In genomic region chr1:103107696-103108524, GRCh38 we compare ENCODE assay signal across 10 cellular contexts. TPM values are rescaled to one million over a fixed set of nuclear protein-coding genes. Genes with fewer than 3 reads are reported as not detected.
DNase-seq lines count a peak whose midpoint lies in the region; FAIRE-seq and TF ChIP-seq lines count a peak whose summit lies in the region.
"Had no signal": no experiment of that assay in that cellular context is flagged by ENCODE, and none has a peak within 500 bp of the region (broad histone marks: within the 10 kb centered on the region; RNA-seq: fewer than 3 reads in every experiment).

COL11A1 (minus strand) TSS chr1:103108522; CDS start chr1:103108178, 344 bp downstream.

- H3K4me3 Mint-ChIP-seq in activated naive CD4-positive, alpha-beta T cell treated with anti-CD3 and anti-CD28 coated beads, Interleukin-2, amount 10 ng/mL, durations not matched to agents 7 days and 5 days = no peak within 1 kb of the TSS

- no peak for TF ChIP-seq CTCF in brain microvascular endothelial cell (IDR thresholded peaks at IDR 0.05; ENCODE audit: low read depth, low read length, missing control alignments)
- TF ChIP-seq CTCF in kidney (IDR thresholded peaks at IDR 0.05; ENCODE audit: borderline replicate concordance, extremely low read depth, insufficient read depth) = no peak

- H3K36me3 ChIP-seq in brain microvascular endothelial cell (replicated peaks) (no peaks in the 10 kb centered on the region), kidney (ENCODE audit: control insufficient read depth in 1 of 2, insufficient read depth in 2 of 2, low read length in 2 of 2) (no peaks in the 10 kb centered on the region)

- no peaks in the 10 kb centered on the region for H3K9me3 ChIP-seq in kidney (ENCODE audit: control insufficient read depth in 1 of 2, low read length in 2 of 2)

- CTCF ChIA-PET in activated naive CD4-positive, alpha-beta T cell treated with anti-CD3 and anti-CD28 coated beads, Interleukin-2, amount 10 ng/mL, durations not matched to agents 7 days and 5 days (lab: Charles Lee) = interaction anchor here (2.0 to 2.5 kb wide), 3 partner anchors 354 to 407 kb away, joined by 4 to 15 read pairs (median 12); no protein-coding TSS in a partner anchor

- intact Hi-C loops in kidney (cut with DNase I) = no loop called here

- no peak within 1 kb of the TSS for H3K27ac ChIP-seq in brain microvascular endothelial cell
- H3K27ac ChIP-seq in kidney (ENCODE audit: low read depth in 2 of 2, low read length in 2 of 2) = no peak within 1 kb of the TSS

- H3K27me3 ChIP-seq in brain microvascular endothelial cell (replicated peaks) = no peaks in the 10 kb centered on the region

- no peak for FAIRE-seq in kidney (lab: Jason Lieb, UNC)

- no peaks in the 10 kb centered on the region for H3K36me3 Mint-ChIP-seq in activated naive CD4-positive, alpha-beta T cell treated with anti-CD3 and anti-CD28 coated beads, Interleukin-2, amount 10 ng/mL, durations not matched to agents 7 days and 5 days
- H3K36me3 Mint-ChIP-seq: stimulated activated memory B cell treated with anti-CD40 and anti-IgM and Interleukin-4, amounts not matched to agents 10 μg/mL and 1 μg/mL and 100 μg/mL, for 72 hours had no signal

- no peak for DNase-seq in H4 (ENCODE audit: low spot score)
- DNase-seq in brain microvascular endothelial cell = no peak
- no peak for DNase-seq in kidney
- no peak for DNase-seq in skeletal muscle cell (ENCODE audit: low read depth)
- no peak for DNase-seq in NOMO-1 (lab: John Stamatoyannopoulos, UW; ENCODE audit: unreplicated experiment in 2 of 2)
- no peak for DNase-seq in NCI-H2029 (lab: John Stamatoyannopoulos, UW)
- no peak for DNase-seq in activated naive CD4-positive, alpha-beta T cell treated with anti-CD3 and anti-CD28 coated beads, Interleukin-2, amount 10 ng/mL, durations not matched to agents 7 days and 5 days
- no peak for DNase-seq in NOMO-1 treated with dmso at 0.1 percent for 144 hours (lab: John Stamatoyannopoulos, UW; ENCODE audit: unreplicated experiment)

- in situ Hi-C loops in brain microvascular endothelial cell (cut with HindIII; ENCODE audit: low pct_ligation_motif_present, low sequenced_read_pairs) = no loop called here

- H3K9me3 Mint-ChIP-seq in activated naive CD4-positive, alpha-beta T cell treated with anti-CD3 and anti-CD28 coated beads, Interleukin-2, amount 10 ng/mL, durations not matched to agents 7 days and 5 days = no peaks in the 10 kb centered on the region
- H3K9me3 Mint-ChIP-seq: stimulated activated memory B cell treated with anti-CD40 and anti-IgM and Interleukin-4, amounts not matched to agents 10 μg/mL and 1 μg/mL and 100 μg/mL, for 72 hours had no signal

- peaks cover 0 to 5% of the 10 kb centered on the region in 2 donors for H3K4me1 ChIP-seq in kidney (ENCODE audit: control insufficient read depth in 1 of 2, insufficient read depth in 1 of 2, low read depth in 1 of 2, low read length in 2 of 2)

- H3K9ac ChIP-seq in kidney (ENCODE audit: low read length in 2 of 2) = no peak within 1 kb of the TSS

- no peak within 1 kb of the TSS for H3K27ac Mint-ChIP-seq in activated naive CD4-positive, alpha-beta T cell treated with anti-CD3 and anti-CD28 coated beads, Interleukin-2, amount 10 ng/mL, durations not matched to agents 7 days and 5 days
- H3K27ac Mint-ChIP-seq: stimulated activated memory B cell treated with anti-CD40 and anti-IgM and Interleukin-4, amounts not matched to agents 10 μg/mL and 1 μg/mL and 100 μg/mL, for 72 hours had no signal

- peak within 1 kb of the TSS; percentile 75 for H3K4me3 ChIP-seq in brain microvascular endothelial cell (ENCODE audit: low read depth, low read length)
- H3K4me3 ChIP-seq in kidney (ENCODE audit: low read length in 2 of 2) = peak within 1 kb of the TSS; percentile 30 to 46
- peak within 1 kb of the TSS; percentile 62 for H3K4me3 ChIP-seq in skeletal muscle cell (ENCODE audit: low read depth, low read length)

- peaks cover 2% of the 10 kb centered on the region for H3K4me1 Mint-ChIP-seq in activated naive CD4-positive, alpha-beta T cell treated with anti-CD3 and anti-CD28 coated beads, Interleukin-2, amount 10 ng/mL, durations not matched to agents 7 days and 5 days

- H3K27me3 Mint-ChIP-seq in activated naive CD4-positive, alpha-beta T cell treated with anti-CD3 and anti-CD28 coated beads, Interleukin-2, amount 10 ng/mL, durations not matched to agents 7 days and 5 days = peaks cover 30% of the 10 kb centered on the region

RNA-seq across cellular contexts. Expression of gene COL11A1, which starts in this region (rescaled TPM):
- 0.47 and 12.0 TPM in 2 replicates for total RNA-seq in H4 (2014; rRNA removed; shearing (Covaris generic))
- 0.35 TPM for total RNA-seq in kidney
- polyA plus RNA-seq in kidney (ENCODE audit: insufficient read depth, low read depth, low replicate concordance) = not detected
- total RNA-seq: lung microvascular endothelial cell had no signal
